ENCODE assay signal across 8 cellular contexts in genomic region chr6:106300944-106301343, GRCh38. TPM values are rescaled to one million over a fixed set of nuclear protein-coding genes. Genes with fewer than 3 reads are reported as not detected.
DNase-seq lines count a peak whose midpoint lies in the region; ATAC-seq and TF ChIP-seq lines count a peak whose summit lies in the region.

No MANE protein-coding gene starts in this region.

- 75 to 85% (median 82%) methylated on average over 3 of the region's 3 CpGs for whole genome bisulfite sequencing in heart left ventricle, 4 donors

- H3K36me3 ChIP-seq in heart left ventricle (peaks cover 0 to 3% (median 0%) of the 10 kb centered on the region in 9 donors), right atrium auricular region (no peaks in the 10 kb centered on the region), thoracic aorta (no peaks in the 10 kb centered on the region)

- no peak for TF ChIP-seq POLR2A in heart left ventricle (IDR thresholded peaks at IDR 0.05)

- no peak overlapping the region for H3K4me3 ChIP-seq in heart left ventricle
- H3K4me3 ChIP-seq in right atrium auricular region, result no peak overlapping the region
- no peak overlapping the region for H3K4me3 ChIP-seq in thoracic aorta

- intact Hi-C loops in heart left ventricle (cut with DNase I), result loop anchor here (2.0 to 10.0 kb wide), 10 partner anchors 206 to 869 kb away; no protein-coding TSS in a partner anchor

- H3K9me3 ChIP-seq in heart left ventricle (no peaks in the 10 kb centered on the region), right atrium auricular region (no peaks in the 10 kb centered on the region), thoracic aorta (no peaks in the 10 kb centered on the region)

- ATAC-seq in heart left ventricle (no peak), thoracic aorta (ENCODE audit: insufficient number of reproducible peaks, low FRiP score, low read depth) (no peak), GM21423 (IDR thresholded peaks at IDR 0.05; ENCODE audit: unreplicated experiment) (no peak)

- H3K27ac ChIP-seq in heart left ventricle (no peak overlapping the region), right atrium auricular region (no peak overlapping the region), thoracic aorta (no peak overlapping the region)

- H3K4me1 ChIP-seq in heart left ventricle, result peaks cover 0 to 5% (median 0%) of the 10 kb centered on the region in 12 donors
- no peaks in the 10 kb centered on the region for H3K4me1 ChIP-seq in right atrium auricular region
- H3K4me1 ChIP-seq in thoracic aorta (ENCODE audit: control insufficient read depth in 1 of 2, low read depth in 2 of 2), result peaks cover 0 to 2% of the 10 kb centered on the region in 2 donors

- no peak for DNase-seq in heart left ventricle
- no peak for DNase-seq in right atrium auricular region (ENCODE audit: low spot score)
- peak; percentile 50 for DNase-seq in RPMI7951 (ENCODE audit: low read depth)
- peak; percentile 83 for DNase-seq in fibroblast of peridontal ligament (ENCODE audit: extremely low read depth)
- no peak for DNase-seq in thoracic aorta (ENCODE audit: low spot score)
- DNase-seq in iPS-NIHi11 (ENCODE audit: low spot score), result no peak
- no peak for DNase-seq in NCI-H510A (lab: John Stamatoyannopoulos, UW)

- TF ChIP-seq CTCF in heart left ventricle (IDR thresholded peaks at IDR 0.05), result peak in 11 of 12 donors; percentile 24 to 67 (median 51)
- TF ChIP-seq CTCF in right atrium auricular region (IDR thresholded peaks at IDR 0.05), result peak in 1 of 2 donors; percentile 53
- TF ChIP-seq CTCF in thoracic aorta (IDR thresholded peaks at IDR 0.05), result peak; percentile 31

- no peaks in the 10 kb centered on the region for H3K27me3 ChIP-seq in heart left ventricle
- no peaks in the 10 kb centered on the region for H3K27me3 ChIP-seq in right atrium auricular region
- H3K27me3 ChIP-seq in thoracic aorta (replicated peaks; ENCODE audit: insufficient read depth), result no peaks in the 10 kb centered on the region

RNA-seq across cellular contexts. Expression of gene ATG5, which starts 24.6 kb away (rescaled TPM):
- 10 to 100 TPM; 12.6 to 23.9 (median 14.3) TPM for total RNA-seq in heart left ventricle
- polyA plus RNA-seq in heart left ventricle, result 10 to 100 TPM in 1 of 2 donors, 1 to 10 TPM in 1; 8.8 to 20.1 TPM
- 10 to 100 TPM; 11.0 to 18.0 TPM for total RNA-seq in right atrium auricular region
- total RNA-seq in RPMI7951 (2014; rRNA removed; shearing (Covaris generic)), result 66.0 and 88.3 TPM in 2 replicates
- 10 to 100 TPM; 28.4 to 30.1 TPM for total RNA-seq in thoracic aorta

RNA-seq across cellular contexts. Expression of gene CRYBG1, which starts 59.6 kb away (rescaled TPM):
- total RNA-seq in heart left ventricle (10 to 100 TPM in 1 of 9 donors, 1 to 10 TPM in 7, under 1 TPM in 1; 0.86 to 17.7 (median 1.6) TPM), right atrium auricular region (1 to 10 TPM; 1.6 to 1.9 TPM), thoracic aorta (1 to 10 TPM; 3.2 to 7.2 TPM)
- polyA plus RNA-seq in heart left ventricle, result 1 to 10 TPM in 1 of 2 donors, under 1 TPM in 1; 0.42 to 1.0 TPM
- 74.4 and 81.6 TPM in 2 replicates for total RNA-seq in RPMI7951 (2014; rRNA removed; shearing (Covaris generic))

Comparison
In these comparisons a context has a peak if more than half of its experiments do, and no peak if none do; other contexts are left out.
1. DNase-seq: peak in RPMI7951 (single experiment) and fibroblast of peridontal ligament (single experiment); none in heart left ventricle (0 of 5), right atrium auricular region (single experiment), thoracic aorta (single experiment), iPS-NIHi11 (single experiment) and NCI-H510A (single experiment).